In genomic region chr19:6826281-6826920, GRCh38 we compare ENCODE assay signal across 20 cellular contexts. TPM values are rescaled to one million over a fixed set of nuclear protein-coding genes. Genes with fewer than 3 reads are reported as not detected.
DNase-seq lines count a peak whose midpoint lies in the region; ATAC-seq, FAIRE-seq and TF ChIP-seq lines count a peak whose summit lies in the region.
"Had no signal": no experiment of that assay in that cellular context is flagged by ENCODE, and none has a peak within 500 bp of the region (broad histone marks: within the 10 kb centered on the region; RNA-seq: fewer than 3 reads in every experiment).

No MANE protein-coding gene starts in this region.

- no peaks in the 10 kb centered on the region for H4K20me1 ChIP-seq in K562 (replicated peaks; ENCODE audit: control insufficient read depth, insufficient read depth, low read length)

- H3K27ac Mint-ChIP-seq in activated T-cell treated with anti-CD3 and anti-CD28 coated beads, Interleukin-2, amount 50 U/mL, for 72 hours = no peak overlapping the region
- peak overlapping the region in 1 of 9 donors; percentile 18 for H3K27ac Mint-ChIP-seq in naive thymus-derived CD4-positive, alpha-beta T cell

- H3K27ac ChIP-seq in K562 (ENCODE audit: extremely low read depth, low read depth, low read length) = no peak overlapping the region
- peak overlapping the region; percentile 2 for H3K27ac ChIP-seq in naive thymus-derived CD4-positive, alpha-beta T cell (ENCODE audit: low read depth, low read length)
- no peak overlapping the region for H3K27ac ChIP-seq in left ventricle myocardium inferior (replicated peaks)
- H3K27ac ChIP-seq: 22Rv1, BLaER1, GM23248, HL-60 had no signal

- no peak overlapping the region for H2AFZ ChIP-seq in K562 (ENCODE audit: low read depth, low read length)
- H2AFZ ChIP-seq: GM23248 had no signal

- no peak overlapping the region; a peak in 1 of 4 replicates for H3K9ac ChIP-seq in K562 (ENCODE audit: insufficient read depth in 1 of 2, low read depth in 2 of 2, low read length in 2 of 2)
- H3K9ac ChIP-seq: BLaER1, GM23248 had no signal

- no TSS peak for BruUV-seq in K562 (replicated peaks; lab: Mats Ljungman, UMichigan)

- H3K4me1 Mint-ChIP-seq in activated T-cell treated with anti-CD3 and anti-CD28 coated beads, Interleukin-2, amount 50 U/mL, for 72 hours (ENCODE audit: low read depth) = peaks cover 10% of the 10 kb centered on the region
- H3K4me1 Mint-ChIP-seq in naive thymus-derived CD4-positive, alpha-beta T cell = peaks cover 4 to 16% (median 9%) of the 10 kb centered on the region in 7 donors

- TF ChIP-seq EP300 in K562 (IDR thresholded peaks at IDR 0.05; ENCODE audit: low read length) = no peak

- POLR2A ChIA-PET in K562 (lab: Yijun Ruan, JAX) = no interaction called here
- POLR2A ChIA-PET in naive thymus-derived CD4-positive, alpha-beta T cell (lab: Charles Lee) = interaction anchor here (0.6 to 0.7 kb wide), 2 partner anchors 100 to 1823 kb away, joined by 3 read pairs; no protein-coding TSS in a partner anchor

- no peaks in the 10 kb centered on the region for H3K79me2 ChIP-seq in K562 (ENCODE audit: control insufficient read depth, insufficient read depth, low read length)

- H3K27me3 ChIP-seq in K562 (ENCODE audit: control insufficient read depth in 2 of 2, insufficient read depth in 2 of 2, low read length in 2 of 2) (no peaks in the 10 kb centered on the region), left ventricle myocardium inferior (ENCODE audit: low read depth) (peaks cover 55% of the 10 kb centered on the region)
- no peaks in the 10 kb centered on the region for H3K27me3 ChIP-seq in naive thymus-derived CD4-positive, alpha-beta T cell (ENCODE audit: control insufficient read depth in 2 of 2, insufficient read depth in 2 of 2, low read length in 2 of 2)
- H3K27me3 ChIP-seq: BLaER1 had no signal

- peak; percentile 15 for DNase-seq in activated T-cell treated with anti-CD3 and anti-CD28 coated beads, Interleukin-2, amount 50 U/mL, for 1 hour
- no peak for DNase-seq in activated T-cell treated with anti-CD3 and anti-CD28 coated beads, Interleukin-2, amount 50 U/mL, for 72 hours
- DNase-seq in K562 (ENCODE audit: extremely low read depth in 1 of 4, low spot score in 3 of 4) = no peak
- no peak for DNase-seq in naive thymus-derived CD4-positive, alpha-beta T cell
- peak; percentile 22 for DNase-seq in sciatic nerve (ENCODE audit: low spot score)
- DNase-seq in left ventricle myocardium inferior = no peak
- DNase-seq in activated naive CD4-positive, alpha-beta T cell treated with anti-CD3 and anti-CD28 coated beads, Interleukin-2, amount 50 U/mL, for 16 hours = no peak
- DNase-seq: AML-193; Caco-2; CD8-positive, alpha-beta memory T cell; DMS53; GF-D8; GM23248 had no signal

- peaks cover 11 to 40% of the 10 kb centered on the region in 2 donors for H3K36me3 Mint-ChIP-seq in activated T-cell treated with anti-CD3 and anti-CD28 coated beads, Interleukin-2, amount 50 U/mL, for 72 hours (ENCODE audit: insufficient read depth in 2 of 2)
- H3K36me3 Mint-ChIP-seq in naive thymus-derived CD4-positive, alpha-beta T cell = peaks cover 9 to 56% (median 33%) of the 10 kb centered on the region in 5 donors

- WGBS in K562 (ENCODE audit: insufficient coverage, low coverage, missing lambda C conversion rate) = 73% methylated on average over 13 of the region's 15 CpGs

- H3K36me3 ChIP-seq in K562 (ENCODE audit: control insufficient read depth, insufficient read depth, low read length) (0 out of 3 replicates have a peak, but pooled peaks cover 2% of the 10 kb centered on the region), left ventricle myocardium inferior (no peaks in the 10 kb centered on the region)
- peaks cover 39 to 89% (median 41%) of the 10 kb centered on the region in 3 experiments for H3K36me3 ChIP-seq in naive thymus-derived CD4-positive, alpha-beta T cell (ENCODE audit: control insufficient read depth in 2 of 3, insufficient read depth in 3 of 3, low read length in 3 of 3)

- in situ Hi-C loops in K562 (cut with MboI) = no loop called here

- ATAC-seq in activated T-cell treated with anti-CD3 and anti-CD28 coated beads, Interleukin-2, amount 50 U/mL, for 72 hours (replicated peaks in 1 of 2) = no peak
- ATAC-seq in K562 (no peak), sciatic nerve (no peak), GM18858 (IDR thresholded peaks at IDR 0.05; ENCODE audit: unreplicated experiment) (no peak)
- no peak for ATAC-seq in naive thymus-derived CD4-positive, alpha-beta T cell
- ATAC-seq: HCT116 had no signal

- peaks cover 7 to 40% of the 10 kb centered on the region in 2 experiments; a peak in 4 of 5 replicates for H3K4me1 ChIP-seq in K562 (replicated peaks in 1 of 2; ENCODE audit: control insufficient read depth in 2 of 2, insufficient read depth in 2 of 2, low read length in 2 of 2)
- no peaks in the 10 kb centered on the region for H3K4me1 ChIP-seq in naive thymus-derived CD4-positive, alpha-beta T cell (ENCODE audit: control insufficient read depth in 2 of 2, insufficient read depth in 2 of 2, low read length in 2 of 2)
- H3K4me1 ChIP-seq in left ventricle myocardium inferior = no peaks in the 10 kb centered on the region
- H3K4me1 ChIP-seq: Caco-2 had no signal

- H3K9me3 Mint-ChIP-seq in activated T-cell treated with anti-CD3 and anti-CD28 coated beads, Interleukin-2, amount 50 U/mL, for 72 hours = no peaks in the 10 kb centered on the region
- H3K9me3 Mint-ChIP-seq in naive thymus-derived CD4-positive, alpha-beta T cell = peaks cover 0 to 6% (median 0%) of the 10 kb centered on the region in 11 donors
- H3K9me3 Mint-ChIP-seq: CD8-positive, alpha-beta memory T cell had no signal

- FAIRE-seq in K562 (lab: Jason Lieb, UNC) = no peak
- FAIRE-seq: GM18507, H54 had no signal

- no peaks in the 10 kb centered on the region for H3K27me3 Mint-ChIP-seq in activated T-cell treated with anti-CD3 and anti-CD28 coated beads, Interleukin-2, amount 50 U/mL, for 72 hours (ENCODE audit: low read depth)
- no peaks in the 10 kb centered on the region for H3K27me3 Mint-ChIP-seq in naive thymus-derived CD4-positive, alpha-beta T cell
- H3K27me3 Mint-ChIP-seq: CD8-positive, alpha-beta memory T cell had no signal

- no peak for TF ChIP-seq POLR2A in K562 (conservative IDR thresholded peaks at IDR 0.05)

- H3K9me1 ChIP-seq in K562 (ENCODE audit: control insufficient read depth, insufficient read depth, low read length) = no peaks in the 10 kb centered on the region

- CTCF ChIA-PET in K562 (lab: Yijun Ruan, JAX; ENCODE audit: low intra/inter-chr PET ratio) = no interaction called here
- CTCF ChIA-PET in naive thymus-derived CD4-positive, alpha-beta T cell (lab: Charles Lee) = interaction anchor here (1.0 kb wide), 1 partner anchor 195 kb away, joined by 12 read pairs; no protein-coding TSS in a partner anchor

- H3K4me3 Mint-ChIP-seq in activated T-cell treated with anti-CD3 and anti-CD28 coated beads, Interleukin-2, amount 50 U/mL, for 72 hours = no peak overlapping the region
- no peak overlapping the region for H3K4me3 Mint-ChIP-seq in naive thymus-derived CD4-positive, alpha-beta T cell
- H3K4me3 Mint-ChIP-seq: CD8-positive, alpha-beta memory T cell had no signal

- no peak for TF ChIP-seq RAD21 in K562 (CRISPR knock-in tag; conservative IDR thresholded peaks at IDR 0.05 in 1 of 2, IDR thresholded peaks at IDR 0.05 in 1 of 2)

- H3K4me3 ChIP-seq in K562 (no peak overlapping the region), left ventricle myocardium inferior (no peak overlapping the region)
- no peak overlapping the region for H3K4me3 ChIP-seq in naive thymus-derived CD4-positive, alpha-beta T cell (ENCODE audit: low read length)
- H3K4me3 ChIP-seq: BLaER1, GM23248 had no signal

- intact Hi-C loops in K562 (cut with micrococcal nuclease) = no loop called here
- intact Hi-C loops in naive thymus-derived CD4-positive, alpha-beta T cell (cut with micrococcal nuclease) = loop anchor here in 1 of 2 donors (10.0 kb wide), 1 partner anchor 62 kb away; the partner anchor contains the start of gene SH2D3A
- intact Hi-C loops in sciatic nerve (cut with DNase I) = no loop called here
- intact Hi-C loops in left ventricle myocardium inferior (cut with micrococcal nuclease) = no loop called here

- TF ChIP-seq CTCF in K562 (IDR thresholded peaks at IDR 0.05 in 2 of 3, conservative IDR thresholded peaks at IDR 0.05 in 1 of 3; ENCODE audit: insufficient read depth in 2 of 3, low read depth in 1 of 3, low read length in 3 of 3) (no peak), left ventricle myocardium inferior (IDR thresholded peaks at IDR 0.05; ENCODE audit: borderline replicate concordance) (no peak)

- H3K9me3 ChIP-seq in K562 (replicated peaks; ENCODE audit: control insufficient read depth, insufficient read depth, low read depth, low read length) (no peaks in the 10 kb centered on the region), left ventricle myocardium inferior (replicated peaks) (peaks cover 8% of the 10 kb centered on the region)
- no peaks in the 10 kb centered on the region for H3K9me3 ChIP-seq in naive thymus-derived CD4-positive, alpha-beta T cell (ENCODE audit: control insufficient read depth in 2 of 3, low read length in 3 of 3)
- H3K9me3 ChIP-seq: BLaER1 had no signal

- no peak overlapping the region for H3K4me2 ChIP-seq in K562 (ENCODE audit: insufficient read depth, low read length)
- H3K4me2 ChIP-seq: BLaER1 had no signal

RNA-seq across cellular contexts. Expression of gene VAV1, which starts 53.9 kb away (rescaled TPM):
- 100 to 1,000 TPM; 111 to 114 TPM for total RNA-seq in activated T-cell treated with anti-CD3 and anti-CD28 coated beads, Interleukin-2, amount 50 U/mL, for 72 hours
- 12.0 and 34.0 TPM in 2 replicates for total RNA-seq in K562 (2011; cell fraction: chromatin; rRNA removed; ENCODE audit: low replicate concordance)
- total RNA-seq in K562 (2011; cell fraction: nucleolus; rRNA removed) = 15.5 and 23.5 TPM in 2 replicates
- total RNA-seq in K562 (2011; cell fraction: nucleoplasm; rRNA removed) = 12.6 and 13.2 TPM in 2 replicates
- total RNA-seq in K562 (2014; rRNA removed) (13.6 and 13.7 TPM in 2 replicates), K562 (2014; rRNA removed; fragmentation: Illumina TruSeq; extraction: Trizol) (8.7 and 9.4 TPM in 2 replicates), K562 (2015; rRNA removed; fragmentation: Illumina TruSeq; extraction: Trizol) (19.1 and 19.7 TPM in 2 replicates), K562 (2021) (17.3 and 20.1 TPM in 2 replicates), sciatic nerve (12.7 TPM), left ventricle myocardium inferior (1.8 TPM)
- polyA plus RNA-seq in K562 (2011; rRNA removed) (8.4 and 18.5 TPM in 2 replicates), K562 (2014; fragmentation: Illumina TruSeq; extraction: Trizol) (12.4 and 13.3 TPM in 2 replicates), K562 (2014; fragmentation: Nextera tagmentation; extraction: Ambion mirVana) (1 to 10 TPM in 1 of 2 experiments, under 1 TPM in 1; 0.46 to 1.3 TPM), K562 (2014; rRNA removed) (10.9 and 11.1 TPM in 2 replicates)
- polyA plus RNA-seq in K562 (2011; cell fraction: cytosol; rRNA removed) = 7.1 and 10.6 TPM in 2 replicates
- polyA plus RNA-seq in K562 (2011; cell fraction: nucleus; rRNA removed) = 19.2 and 28.2 TPM in 2 replicates
- 18.1 and 29.2 TPM in 2 replicates for polyA plus RNA-seq in K562 (2012)
- polyA minus RNA-seq in K562 (2011; rRNA and poly(A)+ RNA removed) = 10.3 and 18.3 TPM in 2 replicates
- polyA minus RNA-seq in K562 (2011; cell fraction: cytosol; rRNA and poly(A)+ RNA removed) = 4.7 and 11.8 TPM in 2 replicates
- polyA minus RNA-seq in K562 (2011; cell fraction: nucleus; rRNA and poly(A)+ RNA removed) = 12.7 and 24.3 TPM in 2 replicates
- 100 to 1,000 TPM in 3 of 5 experiments, 10 to 100 TPM in 2; 90.5 to 132 (median 115) TPM for total RNA-seq in naive thymus-derived CD4-positive, alpha-beta T cell
- polyA plus RNA-seq in naive thymus-derived CD4-positive, alpha-beta T cell = 10 to 100 TPM; 26.2 to 41.4 TPM
- total RNA-seq: Caco-2, GM23248 had no signal
- polyA plus RNA-seq: GM23248 had no signal

RNA-seq across cellular contexts. Expression of gene SH2D3A, which starts 59.2 kb away (rescaled TPM):
- total RNA-seq in activated T-cell treated with anti-CD3 and anti-CD28 coated beads, Interleukin-2, amount 50 U/mL, for 72 hours = 10 to 100 TPM; 19.9 to 24.5 TPM
- 17.3 and 38.7 TPM in 2 replicates for total RNA-seq in K562 (2011; cell fraction: chromatin; rRNA removed; ENCODE audit: low replicate concordance)
- total RNA-seq in K562 (2011; cell fraction: nucleolus; rRNA removed) = 28.7 and 29.6 TPM in 2 replicates
- total RNA-seq in K562 (2011; cell fraction: nucleoplasm; rRNA removed) = 21.3 and 22.0 TPM in 2 replicates
- total RNA-seq in K562 (2014; rRNA removed) (20.0 and 25.9 TPM in 2 replicates), K562 (2014; rRNA removed; fragmentation: Illumina TruSeq; extraction: Trizol) (3.0 and 4.8 TPM in 2 replicates), K562 (2015; rRNA removed; fragmentation: Illumina TruSeq; extraction: Trizol) (8.6 and 8.9 TPM in 2 replicates), K562 (2021) (19.4 and 26.3 TPM in 2 replicates), sciatic nerve (0.45 TPM), left ventricle myocardium inferior (0.14 TPM)
- polyA plus RNA-seq in K562 (2011; rRNA removed) (8.7 and 13.4 TPM in 2 replicates), K562 (2014; fragmentation: Illumina TruSeq; extraction: Trizol) (9.6 and 17.7 TPM in 2 replicates), K562 (2014; fragmentation: Nextera tagmentation; extraction: Ambion mirVana) (under 1 TPM; 0.75 to 0.83 TPM), K562 (2014; rRNA removed) (19.8 and 24.8 TPM in 2 replicates)
- polyA plus RNA-seq in K562 (2011; cell fraction: cytosol; rRNA removed) = 12.2 and 22.2 TPM in 2 replicates
- 20.1 and 35.1 TPM in 2 replicates for polyA plus RNA-seq in K562 (2011; cell fraction: nucleus; rRNA removed)
- 10.3 and 10.8 TPM in 2 replicates for polyA plus RNA-seq in K562 (2012)
- polyA minus RNA-seq in K562 (2011; rRNA and poly(A)+ RNA removed) = 3.0 and 4.7 TPM in 2 replicates
- 8.7 and 11.1 TPM in 2 replicates for polyA minus RNA-seq in K562 (2011; cell fraction: cytosol; rRNA and poly(A)+ RNA removed)
- polyA minus RNA-seq in K562 (2011; cell fraction: nucleus; rRNA and poly(A)+ RNA removed) = 17.0 and 18.8 TPM in 2 replicates
- total RNA-seq in naive thymus-derived CD4-positive, alpha-beta T cell = 10 to 100 TPM; 27.9 to 64.7 (median 57.4) TPM
- 10 to 100 TPM; 35.2 to 60.4 TPM for polyA plus RNA-seq in naive thymus-derived CD4-positive, alpha-beta T cell
- total RNA-seq: GM23248 had no signal
- polyA plus RNA-seq: GM23248 had no signal

Comparison
In these comparisons a context has a peak if more than half of its experiments do, and no peak if none do; other contexts are left out.
1. DNase-seq: peak in activated T-cell treated with anti-CD3 and anti-CD28 coated beads, Interleukin-2, amount 50 U/mL, for 1 hour (single experiment) and sciatic nerve (single experiment); none in activated T-cell treated with anti-CD3 and anti-CD28 coated beads, Interleukin-2, amount 50 U/mL, for 72 hours (0 of 2), K562 (0 of 4), naive thymus-derived CD4-positive, alpha-beta T cell (0 of 9), left ventricle myocardium inferior (single experiment) and activated naive CD4-positive, alpha-beta T cell treated with anti-CD3 and anti-CD28 coated beads, Interleukin-2, amount 50 U/mL, for 16 hours (single experiment).